ENCODE assay signal across 1 cellular context in the genomic region with DNA sequence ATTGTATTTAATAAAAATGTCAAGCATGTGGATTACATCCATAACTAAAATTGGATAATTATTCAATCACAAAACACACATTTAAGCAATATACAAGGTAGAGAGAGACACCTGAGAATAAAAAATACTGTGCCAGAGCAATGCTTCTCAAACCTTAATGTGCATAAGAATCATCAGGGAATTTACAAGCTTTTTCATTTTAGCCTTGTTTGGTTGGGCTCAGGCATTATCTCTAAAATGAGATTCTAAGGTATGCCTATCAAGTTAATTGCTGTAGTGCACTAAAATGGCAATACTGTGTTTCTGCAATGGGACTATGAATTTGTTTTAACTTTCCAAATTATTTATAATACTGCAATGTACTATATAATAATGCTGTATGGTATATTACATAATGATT.
TF ChIP-seq lines count a peak whose summit lies in the region.

No MANE protein-coding gene starts in this region.

TF ChIP-seq in GM12878, 131 proteins besides CTCF, POLR2A, EP300 and RAD21:
- TF ChIP-seq, protein P1, sequence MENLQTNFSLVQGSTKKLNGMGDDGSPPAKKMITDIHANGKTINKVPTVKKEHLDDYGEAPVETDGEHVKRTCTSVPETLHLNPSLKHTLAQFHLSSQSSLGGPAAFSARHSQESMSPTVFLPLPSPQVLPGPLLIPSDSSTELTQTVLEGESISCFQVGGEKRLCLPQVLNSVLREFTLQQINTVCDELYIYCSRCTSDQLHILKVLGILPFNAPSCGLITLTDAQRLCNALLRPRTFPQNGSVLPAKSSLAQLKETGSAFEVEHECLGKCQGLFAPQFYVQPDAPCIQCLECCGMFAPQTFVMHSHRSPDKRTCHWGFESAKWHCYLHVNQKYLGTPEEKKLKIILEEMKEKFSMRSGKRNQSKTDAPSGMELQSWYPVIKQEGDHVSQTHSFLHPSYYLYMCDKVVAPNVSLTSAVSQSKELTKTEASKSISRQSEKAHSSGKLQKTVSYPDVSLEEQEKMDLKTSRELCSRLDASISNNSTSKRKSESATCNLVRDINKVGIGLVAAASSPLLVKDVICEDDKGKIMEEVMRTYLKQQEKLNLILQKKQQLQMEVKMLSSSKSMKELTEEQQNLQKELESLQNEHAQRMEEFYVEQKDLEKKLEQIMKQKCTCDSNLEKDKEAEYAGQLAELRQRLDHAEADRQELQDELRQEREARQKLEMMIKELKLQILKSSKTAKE (IDR thresholded peaks at IDR 0.05; ENCODE audit: low read depth, poor library complexity, severe bottlenecking): peak; percentile 21
- TF ChIP-seq FOS (IDR thresholded peaks at IDR 0.05; ENCODE audit: borderline replicate concordance, extremely low read depth, insufficient read length): no peak
